ENCODE assay signal across 30 cellular contexts in the genomic region with DNA sequence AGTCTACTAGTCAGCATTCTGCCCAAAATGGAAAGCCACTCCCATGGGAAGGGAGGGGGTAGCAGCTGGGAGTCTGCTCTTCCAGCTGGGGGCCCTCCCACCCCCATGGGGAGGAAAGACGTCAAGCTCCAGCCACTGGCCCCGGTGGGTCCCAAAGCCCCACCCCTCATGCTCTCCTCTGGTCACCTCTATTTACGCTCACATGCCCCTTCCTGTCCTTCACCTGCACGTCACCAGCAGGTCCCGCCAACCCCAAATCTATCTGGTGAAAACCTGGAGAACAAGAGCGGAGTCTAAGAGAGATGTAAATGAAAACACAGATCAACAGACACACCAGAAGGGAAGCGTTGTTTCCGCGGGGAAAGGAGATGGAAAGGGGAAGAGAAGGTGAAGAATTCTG. TPM values are rescaled to one million over a fixed set of nuclear protein-coding genes. Genes with fewer than 3 reads are reported as not detected.
DNase-seq lines count a peak whose midpoint lies in the region; TF ChIP-seq lines count a peak whose summit lies in the region.
"Had no signal": no experiment of that assay in that cellular context is flagged by ENCODE, and none has a peak within 500 bp of the region (broad histone marks: within the 10 kb centered on the region; RNA-seq: fewer than 3 reads in every experiment).

No MANE protein-coding gene starts in this region.

- TF ChIP-seq CTCF in MCF 10A (IDR thresholded peaks at IDR 0.05; ENCODE audit: unreplicated experiment), result no peak
- TF ChIP-seq CTCF in mammary epithelial cell (conservative IDR thresholded peaks at IDR 0.05 in 1 of 2, IDR thresholded peaks at IDR 0.05 in 1 of 2; ENCODE audit: extremely low read depth in 1 of 2, insufficient read depth in 1 of 2, low read depth in 1 of 2, low read length in 2 of 2), result no peak
- TF ChIP-seq CTCF in hepatocyte (IDR thresholded peaks at IDR 0.05; ENCODE audit: poor library complexity), result no peak
- no peak for TF ChIP-seq CTCF in prostate gland (IDR thresholded peaks at IDR 0.05)

- POLR2A ChIA-PET in MCF 10A (lab: Yijun Ruan, JAX), result no interaction called here

- CTCF ChIA-PET in MCF 10A (lab: Yijun Ruan, JAX), result interaction anchor here (0.6 kb wide), 1 partner anchor 102 kb away, joined by 4 read pairs; no protein-coding TSS in a partner anchor
- CTCF ChIA-PET in mammary epithelial cell (lab: Charles Lee; ENCODE audit: low non-redundant PET), result no interaction called here

- peak overlapping the region; percentile 16 for H3K27ac Mint-ChIP-seq in MCF 10A (ENCODE audit: low read depth, unreplicated experiment)
- H3K27ac Mint-ChIP-seq: activated naive CD4-positive, alpha-beta T cell treated with anti-CD3 and anti-CD28 coated beads for 36 hours; CD4-positive, alpha-beta memory T cell; stimulated activated naive B cell treated with anti-CD40 and anti-IgM and Interleukin-4, amounts not matched to agents 10 μg/mL and 1 μg/mL and 100 μg/mL, for 72 hours had no signal

- no peaks in the 10 kb centered on the region for H3K9me2 ChIP-seq in hepatocyte (replicated peaks; ENCODE audit: insufficient read depth)

- 98% methylated on average over 6 of the region's 9 CpGs for WGBS in mammary epithelial cell (ENCODE audit: low coverage, missing lambda C conversion rate)
- 55% methylated on average over 9 of the region's 9 CpGs for WGBS in hepatocyte (ENCODE audit: low lambda C conversion rate, missing lambda C conversion rate)
- 59% methylated on average over 9 of the region's 9 CpGs for WGBS in prostate gland

- H3K27ac ChIP-seq in mammary epithelial cell (ENCODE audit: insufficient read depth, low read depth, low read length) (no peak overlapping the region), hepatocyte (no peak overlapping the region), prostate gland (no peak overlapping the region)
- H3K27ac ChIP-seq: colonic mucosa, left lung, Peyer's patch, psoas muscle, vagina, WERI-Rb-1 had no signal

- H3K79me2 ChIP-seq in mammary epithelial cell (ENCODE audit: insufficient read depth, low read length), result peaks cover 16% of the 10 kb centered on the region
- no peaks in the 10 kb centered on the region for H3K79me2 ChIP-seq in hepatocyte

- H2AFZ ChIP-seq in mammary epithelial cell (ENCODE audit: low read depth, low read length), result no peak overlapping the region
- no peak overlapping the region for H2AFZ ChIP-seq in hepatocyte

- no peaks in the 10 kb centered on the region for H3K9me3 Mint-ChIP-seq in MCF 10A (ENCODE audit: unreplicated experiment)
- H3K9me3 Mint-ChIP-seq: neural crest cell had no signal

- TF ChIP-seq POLR2A in prostate gland (IDR thresholded peaks at IDR 0.05), result no peak

- H3K4me2 ChIP-seq in mammary epithelial cell (ENCODE audit: insufficient read depth, low read depth, low read length), result no peak overlapping the region
- H3K4me2 ChIP-seq in hepatocyte, result no peak overlapping the region

- H3K4me1 ChIP-seq in mammary epithelial cell (ENCODE audit: insufficient read depth, low read length) (no peaks in the 10 kb centered on the region), hepatocyte (ENCODE audit: insufficient read depth) (peaks cover 3% of the 10 kb centered on the region), prostate gland (replicated peaks) (no peaks in the 10 kb centered on the region)
- H3K4me1 ChIP-seq: colonic mucosa, left lung, psoas muscle, vagina had no signal

- no peak overlapping the region for H3K4me3 Mint-ChIP-seq in MCF 10A (ENCODE audit: unreplicated experiment)
- H3K4me3 Mint-ChIP-seq: activated naive CD4-positive, alpha-beta T cell treated with anti-CD3 and anti-CD28 coated beads for 36 hours; neural crest cell; stimulated activated naive B cell treated with anti-CD40 and anti-IgM and Interleukin-4, amounts not matched to agents 10 μg/mL and 1 μg/mL and 100 μg/mL, for 72 hours had no signal

- intact Hi-C loops in MCF 10A (cut with micrococcal nuclease), result no loop called here
- intact Hi-C loops in mammary epithelial cell (cut with micrococcal nuclease), result no loop called here
- intact Hi-C loops in prostate gland (cut with DNase I), result loop anchor here (5.0 kb wide), 1 partner anchor 53 kb away; no protein-coding TSS in a partner anchor

- H4K20me1 ChIP-seq in mammary epithelial cell (ENCODE audit: insufficient read depth, low read length) (peaks cover 3% of the 10 kb centered on the region), hepatocyte (ENCODE audit: insufficient read depth, poor library complexity, severe bottlenecking) (no peaks in the 10 kb centered on the region)

- no peak overlapping the region for H3K9ac ChIP-seq in mammary epithelial cell (ENCODE audit: insufficient read depth, low read length)

- H3K27me3 Mint-ChIP-seq in MCF 10A (ENCODE audit: insufficient read depth, unreplicated experiment), result no peaks in the 10 kb centered on the region
- H3K27me3 Mint-ChIP-seq: stimulated activated naive B cell treated with anti-CD40 and anti-IgM and Interleukin-4, amounts not matched to agents 10 μg/mL and 1 μg/mL and 100 μg/mL, for 72 hours had no signal

- no peak for DNase-seq in MCF 10A (ENCODE audit: unreplicated experiment)
- no peak for DNase-seq in mammary epithelial cell
- DNase-seq in HuH-7 (ENCODE audit: low spot score), result peak; percentile 10
- peak; percentile 2 for DNase-seq in hepatocyte (ENCODE audit: low spot score)
- peak; percentile 4 for DNase-seq in prostate gland (ENCODE audit: low spot score)
- no peak for DNase-seq in DMS79 treated with DMSO at 0.1 percent for 48 hours (lab: John Stamatoyannopoulos, UW)
- no peak for DNase-seq in LoVo (ENCODE audit: low spot score)
- DNase-seq in A172 (ENCODE audit: low spot score), result no peak
- DNase-seq: activated CD4-positive, alpha-beta T cell treated with anti-CD3 and anti-CD28 coated beads, Interleukin-2, amount 50 U/mL, for 48 hours; activated naive CD4-positive, alpha-beta T cell treated with anti-CD3 and anti-CD28 coated beads for 36 hours; amygdala; CD4-positive, alpha-beta memory T cell; colonic mucosa; KG1; NCI-H2081; NCI-H510A; stimulated activated CD4-positive, alpha-beta T cell treated with anti-CD3 and anti-CD28 coated beads, Interleukin-1b, Interleukin-23, amount 100 ng/mL, for 48 hours; stimulated activated naive B cell treated with anti-CD40 and anti-IgM and Interleukin-4, amounts not matched to agents 10 μg/mL and 1 μg/mL and 100 μg/mL, for 72 hours; T-helper 2 cell; WERI-Rb-1 had no signal

- H3K9me3 ChIP-seq in mammary epithelial cell (replicated peaks; ENCODE audit: insufficient read depth, low read length) (no peaks in the 10 kb centered on the region), hepatocyte (ENCODE audit: low read depth) (no peaks in the 10 kb centered on the region), prostate gland (no peaks in the 10 kb centered on the region)
- H3K9me3 ChIP-seq: colonic mucosa, left lung, psoas muscle, vagina had no signal

- H3K36me3 ChIP-seq in mammary epithelial cell (ENCODE audit: insufficient read depth, low read length), result peaks cover 13% of the 10 kb centered on the region
- no peaks in the 10 kb centered on the region for H3K36me3 ChIP-seq in hepatocyte (replicated peaks; ENCODE audit: insufficient read depth, low read depth)
- H3K36me3 ChIP-seq in prostate gland, result peaks cover 12 to 13% of the 10 kb centered on the region in 2 donors
- H3K36me3 ChIP-seq: colonic mucosa had no signal

- dilution Hi-C loops in mammary epithelial cell (cut with HindIII; ENCODE audit: low sequenced_read_pairs), result no loop called here

- H3K4me3 ChIP-seq in mammary epithelial cell (replicated peaks in 1 of 3; ENCODE audit: insufficient read depth in 1 of 3, low read depth in 2 of 3, low read length in 3 of 3) (no peak overlapping the region), hepatocyte (no peak overlapping the region), prostate gland (no peak overlapping the region)
- H3K4me3 ChIP-seq: colonic mucosa, GM12878, left lung, Peyer's patch, psoas muscle, vagina had no signal

- H3K4me1 Mint-ChIP-seq in MCF 10A (ENCODE audit: insufficient read depth, unreplicated experiment), result peaks cover 5% of the 10 kb centered on the region

- no TSS peak for BruUV-seq in MCF 10A (replicated peaks; lab: Mats Ljungman, UMichigan)
- BruUV-seq in mammary epithelial cell (replicated peaks; lab: Mats Ljungman, UMichigan), result no TSS peak

- in situ Hi-C loops in mammary epithelial cell (cut with MboI; ENCODE audit: low sequenced_read_pairs in 2 of 2), result loop anchor here in 1 of 2 donors (10.0 kb wide), 1 partner anchor 155 kb away; no protein-coding TSS in a partner anchor

- peaks cover 29% of the 10 kb centered on the region for H3K36me3 Mint-ChIP-seq in MCF 10A (ENCODE audit: insufficient read depth, unreplicated experiment)

- H3K27me3 ChIP-seq in mammary epithelial cell (ENCODE audit: insufficient read depth, low read length), result no peaks in the 10 kb centered on the region
- H3K27me3 ChIP-seq in hepatocyte, result no peaks in the 10 kb centered on the region
- no peaks in the 10 kb centered on the region for H3K27me3 ChIP-seq in prostate gland (replicated peaks; ENCODE audit: insufficient read depth)
- H3K27me3 ChIP-seq: colonic mucosa, left lung, Peyer's patch, vagina had no signal

RNA-seq across cellular contexts. Expression of gene ZBP1, which starts 30.0 kb away (rescaled TPM):
- total RNA-seq in MCF 10A (2022) (not detected in 2 replicates), mammary epithelial cell (not detected), hepatocyte (not detected in 2 replicates), prostate gland (1 to 10 TPM in 1 of 2 donors, under 1 TPM in 1; 0.14 to 8.9 TPM)
- polyA plus RNA-seq in mammary epithelial cell (not detected), hepatocyte (not detected in 2 replicates)
- not detected for polyA minus RNA-seq in mammary epithelial cell
- 0.14 TPM in 1 of 2 replicates, not detected in the other for total RNA-seq in A172 (2014; rRNA removed; shearing (Covaris generic))
- total RNA-seq: bronchial epithelial cell, fibroblast of lung, neural crest cell, SK-MEL-5, temporal lobe had no signal
- polyA plus RNA-seq: fibroblast of lung had no signal

RNA-seq across cellular contexts. Expression of gene PMEPA1, which starts 59.5 kb away (rescaled TPM):
- 60.6 and 68.5 TPM in 2 replicates for total RNA-seq in MCF 10A (2022)
- 100 to 1,000 TPM; 100 to 108 TPM for total RNA-seq in mammary epithelial cell
- 67.5 TPM for polyA plus RNA-seq in mammary epithelial cell
- polyA minus RNA-seq in mammary epithelial cell, result 51.3 TPM
- 6.8 and 9.2 TPM in 2 replicates for total RNA-seq in hepatocyte
- 34.1 and 40.3 TPM in 2 replicates for polyA plus RNA-seq in hepatocyte
- 100 to 1,000 TPM in 1 of 2 donors, 10 to 100 TPM in 1; 96.5 to 245 TPM for total RNA-seq in prostate gland
- 10.5 and 12.3 TPM in 2 replicates for total RNA-seq in A172 (2014; rRNA removed; shearing (Covaris generic))

Comparison
In these comparisons a context has a peak if more than half of its experiments do, and no peak if none do; other contexts are left out.
1. DNase-seq: peak in HuH-7 (single experiment), hepatocyte (single experiment) and prostate gland (single experiment); none in MCF 10A (single experiment), mammary epithelial cell (single experiment), DMS79 treated with DMSO at 0.1 percent for 48 hours (single experiment), LoVo (single experiment) and A172 (single experiment).